Comparison of ENCODE assay signal across 10 cellular contexts in genomic region chr3:79767953-79768282, GRCh38. TPM values are rescaled to one million over a fixed set of nuclear protein-coding genes. Genes with fewer than 3 reads are reported as not detected.
DNase-seq lines count a peak whose midpoint lies in the region; ATAC-seq and TF ChIP-seq lines count a peak whose summit lies in the region.
"Had no signal": no experiment of that assay in that cellular context is flagged by ENCODE, and none has a peak within 500 bp of the region (broad histone marks: within the 10 kb centered on the region; RNA-seq: fewer than 3 reads in every experiment).

TSS of gene ROBO1 (minus strand) at chr3:79767998.

- H3K9ac ChIP-seq in H9 (ENCODE audit: extremely low read depth, insufficient read length, low read length) = no peak within 1 kb of the TSS
- H3K9ac ChIP-seq in SK-N-SH = no peak within 1 kb of the TSS

- CTCF ChIA-PET in SK-N-SH (lab: Yijun Ruan, JAX) = interaction anchor here (0.7 to 0.8 kb wide), 2 partner anchors 9 to 110 kb away, joined by 3 to 4 read pairs; no protein-coding TSS in a partner anchor
- CTCF ChIA-PET in activated naive CD4-positive, alpha-beta T cell treated with anti-CD3 and anti-CD28 coated beads, Interleukin-2, amount 10 ng/mL, durations not matched to agents 7 days and 5 days (lab: Charles Lee) = no interaction called here

- H3K4me1 ChIP-seq in H9 (ENCODE audit: insufficient read depth, low read length) (peaks cover 2% of the 10 kb centered on the region; the same call in 1 of the 2 replicates), SK-N-SH (ENCODE audit: control insufficient read depth in 1 of 2, insufficient read depth in 2 of 2, low read depth in 1 of 2, low read length in 1 of 2) (peaks cover 0 to 8% of the 10 kb centered on the region in 2 experiments; a peak in 1 of 4 replicates)

- no peaks in the 10 kb centered on the region for H3K79me1 ChIP-seq in H9 (ENCODE audit: insufficient read depth, low read depth, low read length, poor library complexity, severe bottlenecking)

- H3K27ac Mint-ChIP-seq in H9 (no peak within 1 kb of the TSS), T-helper 17 cell (no peak within 1 kb of the TSS)
- no peak within 1 kb of the TSS for H3K27ac Mint-ChIP-seq in activated naive CD4-positive, alpha-beta T cell treated with anti-CD3 and anti-CD28 coated beads, Interleukin-2, amount 10 ng/mL, durations not matched to agents 7 days and 5 days
- H3K27ac Mint-ChIP-seq: activated naive CD4-positive, alpha-beta T cell treated with anti-CD3 and anti-CD28 coated beads for 36 hours had no signal

- H3K14ac ChIP-seq in H9 (ENCODE audit: insufficient read depth, low read length) = no peak within 1 kb of the TSS; the same call in 1 of the 2 replicates

- TF ChIP-seq EP300 in SK-N-SH (IDR thresholded peaks at IDR 0.05; ENCODE audit: borderline replicate concordance in 1 of 2, low read depth in 1 of 2, low read length in 1 of 2) = no peak

- H4K91ac ChIP-seq in H9 (ENCODE audit: insufficient read length, low read depth, low read length) = no peak within 1 kb of the TSS

- TF ChIP-seq RAD21 in SK-N-SH (IDR thresholded peaks at IDR 0.05; ENCODE audit: low read length) = no peak

- no peaks in the 10 kb centered on the region for H3K9me3 ChIP-seq in H9 (ENCODE audit: control insufficient read depth, low read depth, low read length)
- no peaks in the 10 kb centered on the region for H3K9me3 ChIP-seq in SK-N-SH
- peaks cover 3% of the 10 kb centered on the region for H3K9me3 ChIP-seq in T-helper 17 cell (ENCODE audit: control insufficient read depth, low read length, poor library complexity, severe bottlenecking)

- H4K5ac ChIP-seq in H9 (ENCODE audit: insufficient read length, low read depth, low read length) = no peak within 1 kb of the TSS

- no peak within 1 kb of the TSS for H3K27ac ChIP-seq in H9 (ENCODE audit: insufficient read length, low read depth, low read length)
- no peak within 1 kb of the TSS for H3K27ac ChIP-seq in SK-N-SH (ENCODE audit: low read depth in 2 of 2, low read length in 1 of 2)

- no peak within 1 kb of the TSS for H3K18ac ChIP-seq in H9 (ENCODE audit: insufficient read length, low read depth, low read length)

- H3K4me2 ChIP-seq in H9 (ENCODE audit: insufficient read depth, insufficient read length, low read length) = peak within 1 kb of the TSS; percentile 96
- peak within 1 kb of the TSS; percentile 47 for H3K4me2 ChIP-seq in SK-N-SH

- H4K20me1 ChIP-seq in H9 (ENCODE audit: control insufficient read depth, insufficient read depth, insufficient read length) (no peaks in the 10 kb centered on the region), SK-N-SH (ENCODE audit: insufficient read depth) (no peaks in the 10 kb centered on the region)

- H3K4ac ChIP-seq in H9 (ENCODE audit: low read depth, low read length) = no peak within 1 kb of the TSS

- peak within 1 kb of the TSS; percentile 50 to 51 for H3K4me3 ChIP-seq in SK-N-SH (ENCODE audit: low read depth in 2 of 2, low read length in 1 of 2)
- H3K4me3 ChIP-seq: K562 had no signal

- no peak within 1 kb of the TSS for H3T11ph ChIP-seq in H9 (ENCODE audit: low read length)

- no peak within 1 kb of the TSS for H3K56ac ChIP-seq in H9 (ENCODE audit: insufficient read length, low read depth, low read length)

- H3F3A ChIP-seq in SK-N-SH (replicated peaks; ENCODE audit: insufficient read depth) = peaks cover 11% of the 10 kb centered on the region

- no peak within 1 kb of the TSS for H4K8ac ChIP-seq in H9 (replicated peaks; ENCODE audit: insufficient read length, low read depth, low read length)

- H3K27me3 ChIP-seq in H9 (ENCODE audit: insufficient read depth, low read length) (peaks cover 20% of the 10 kb centered on the region; the same call in 1 of the 2 replicates), SK-N-SH (ENCODE audit: insufficient read depth) (peaks cover 28% of the 10 kb centered on the region; the same call in 1 of the 2 replicates)

- no CpG with 5 or more reads among the region's 11 CpGs for WGBS in H9 (ENCODE audit: extremely low coverage, insufficient read length, low lambda C conversion rate)
- WGBS in SK-N-SH (ENCODE audit: low lambda C conversion rate) = 2% methylated on average over 11 of the region's 11 CpGs

- no peak within 1 kb of the TSS for H3K4me3 Mint-ChIP-seq in H9
- no peak within 1 kb of the TSS for H3K4me3 Mint-ChIP-seq in T-helper 17 cell
- H3K4me3 Mint-ChIP-seq in activated naive CD4-positive, alpha-beta T cell treated with anti-CD3 and anti-CD28 coated beads, Interleukin-2, amount 10 ng/mL, durations not matched to agents 7 days and 5 days = no peak within 1 kb of the TSS
- H3K4me3 Mint-ChIP-seq: activated naive CD4-positive, alpha-beta T cell treated with anti-CD3 and anti-CD28 coated beads for 36 hours had no signal

- TF ChIP-seq CTCF in H9 (conservative IDR thresholded peaks at IDR 0.05) = no peak
- no peak for TF ChIP-seq CTCF in SK-N-SH (IDR thresholded peaks at IDR 0.05)

- H2BK120ac ChIP-seq in H9 (ENCODE audit: low read depth, low read length, poor library complexity, severe bottlenecking) = no peak within 1 kb of the TSS

- H2BK20ac ChIP-seq in H9 (ENCODE audit: low read depth, low read length, poor library complexity, severe bottlenecking) = no peak within 1 kb of the TSS

- H3K4me1 Mint-ChIP-seq in H9 (peaks cover 11 to 13% of the 10 kb centered on the region in 2 experiments), T-helper 17 cell (no peaks in the 10 kb centered on the region)
- H3K4me1 Mint-ChIP-seq in activated naive CD4-positive, alpha-beta T cell treated with anti-CD3 and anti-CD28 coated beads, Interleukin-2, amount 10 ng/mL, durations not matched to agents 7 days and 5 days = no peaks in the 10 kb centered on the region

- no peak within 1 kb of the TSS for H2BK15ac ChIP-seq in H9 (ENCODE audit: low read depth, low read length)

- no peak within 1 kb of the TSS for H2BK5ac ChIP-seq in H9 (ENCODE audit: insufficient read length, low read length)

- no peaks in the 10 kb centered on the region for H3K9me2 ChIP-seq in SK-N-SH

- peaks cover 20% of the 10 kb centered on the region for H3K23me2 ChIP-seq in H9 (ENCODE audit: insufficient read length, low read depth, low read length, poor library complexity, severe bottlenecking)

- intact Hi-C loops in head of caudate nucleus (cut with DNase I) = no loop called here

- H3K79me2 ChIP-seq in H9 (ENCODE audit: insufficient read depth, low read length) (no peaks in the 10 kb centered on the region), SK-N-SH (ENCODE audit: insufficient read depth) (no peaks in the 10 kb centered on the region)

- no peak for ATAC-seq in T-helper 17 cell
- ATAC-seq: K562 had no signal

- H3K23ac ChIP-seq in H9 (ENCODE audit: insufficient read length, low read depth, low read length) = no peak within 1 kb of the TSS

- H3K36me3 Mint-ChIP-seq in H9 (ENCODE audit: insufficient read depth in 1 of 3, low read depth in 3 of 3) = no peaks in the 10 kb centered on the region
- no peaks in the 10 kb centered on the region for H3K36me3 Mint-ChIP-seq in T-helper 17 cell (ENCODE audit: low read depth)
- H3K36me3 Mint-ChIP-seq in activated naive CD4-positive, alpha-beta T cell treated with anti-CD3 and anti-CD28 coated beads, Interleukin-2, amount 10 ng/mL, durations not matched to agents 7 days and 5 days = no peaks in the 10 kb centered on the region

- H2AFZ ChIP-seq in H9 (ENCODE audit: low read length) (no peak within 1 kb of the TSS), SK-N-SH (ENCODE audit: low read depth) (no peak within 1 kb of the TSS; the same call in 1 of the 2 replicates)

- H3K36me3 ChIP-seq in SK-N-SH (replicated peaks in 1 of 2; ENCODE audit: control insufficient read depth in 1 of 2, insufficient read depth in 2 of 2, low read length in 1 of 2) = no peaks in the 10 kb centered on the region

- peaks cover under 1% of the 10 kb centered on the region in 2 experiments; a peak in 1 of 5 replicates for H3K9me3 Mint-ChIP-seq in H9
- H3K9me3 Mint-ChIP-seq in activated naive CD4-positive, alpha-beta T cell treated with anti-CD3 and anti-CD28 coated beads, Interleukin-2, amount 10 ng/mL, durations not matched to agents 7 days and 5 days = peaks cover 4% of the 10 kb centered on the region
- H3K9me3 Mint-ChIP-seq: activated naive CD4-positive, alpha-beta T cell treated with anti-CD3 and anti-CD28 coated beads for 36 hours had no signal

- POLR2A ChIA-PET in SK-N-SH (lab: Yijun Ruan, JAX) = no interaction called here

- peaks cover 2% of the 10 kb centered on the region for H3K27me3 Mint-ChIP-seq in H9 (ENCODE audit: low read depth)
- H3K27me3 Mint-ChIP-seq in T-helper 17 cell = no peaks in the 10 kb centered on the region
- no peaks in the 10 kb centered on the region for H3K27me3 Mint-ChIP-seq in activated naive CD4-positive, alpha-beta T cell treated with anti-CD3 and anti-CD28 coated beads, Interleukin-2, amount 10 ng/mL, durations not matched to agents 7 days and 5 days

- no peak within 1 kb of the TSS for H2BK12ac ChIP-seq in H9 (ENCODE audit: insufficient read length, low read depth, low read length)

- DNase-seq in H9 = peak; percentile 32
- peak; percentile 59 for DNase-seq in SK-N-SH
- DNase-seq in head of caudate nucleus = peak in 34 of 42 donors; percentile 8 to 81 (median 48)
- peak; percentile 17 for DNase-seq in putamen (ENCODE audit: low spot score)
- DNase-seq in D341Med (ENCODE audit: low spot score) = no peak
- DNase-seq in stimulated activated CD4-positive, alpha-beta T cell treated with anti-CD3 and anti-CD28 coated beads, Interleukin-2, amount 100 ng/mL, for 48 hours = no peak
- no peak for DNase-seq in T-helper 17 cell
- DNase-seq in activated naive CD4-positive, alpha-beta T cell treated with anti-CD3 and anti-CD28 coated beads, Interleukin-2, amount 10 ng/mL, durations not matched to agents 7 days and 5 days = no peak
- DNase-seq: activated naive CD4-positive, alpha-beta T cell treated with anti-CD3 and anti-CD28 coated beads for 36 hours had no signal

- H2AK5ac ChIP-seq in H9 (ENCODE audit: insufficient read length, low read length) = no peak within 1 kb of the TSS

TF ChIP-seq in SK-N-SH, 30 proteins besides CTCF, POLR2A, EP300 and RAD21:
- no peak for TF ChIP-seq YY1 (IDR thresholded peaks at IDR 0.05; ENCODE audit: low read depth)
- no peak for TF ChIP-seq SMC3 (IDR thresholded peaks at IDR 0.05; ENCODE audit: low read depth, low read length)
- no peak for TF ChIP-seq IRF3 (IDR thresholded peaks at IDR 0.05; ENCODE audit: low read depth, low read length)
- TF ChIP-seq MXI1 (IDR thresholded peaks at IDR 0.05; ENCODE audit: low read depth, low read length) = peak; percentile 26; the same call in 1 of the 2 replicates

RNA-seq across cellular contexts. Expression of gene ROBO1, which starts in this region (rescaled TPM):
- total RNA-seq in H9 (2021) (62.2 and 62.7 TPM in 2 replicates), T-helper 17 cell (not detected)
- 22.2 and 22.7 TPM in 2 replicates for polyA plus RNA-seq in SK-N-SH (2012; rRNA removed)
- polyA plus RNA-seq in SK-N-SH (2012; cell fraction: cytosol; rRNA removed) = 30.7 and 32.6 TPM in 2 replicates
- polyA plus RNA-seq in SK-N-SH (2012; cell fraction: nucleus; rRNA removed) = 17.7 and 29.2 TPM in 2 replicates

Comparison
In these comparisons a context has a peak if more than half of its experiments do, and no peak if none do; other contexts are left out.
1. RNA of gene ROBO1 (total RNA-seq): 62.2 to 62.7 TPM in H9; not detected in T-helper 17 cell; every median in the first group is over 10 times any median in the second.
2. DNase-seq: peak in H9 (single experiment), SK-N-SH (single experiment), head of caudate nucleus (34 of 42) and putamen (single experiment); none in D341Med (single experiment), stimulated activated CD4-positive, alpha-beta T cell treated with anti-CD3 and anti-CD28 coated beads, Interleukin-2, amount 100 ng/mL, for 48 hours (0 of 2), T-helper 17 cell (0 of 3) and activated naive CD4-positive, alpha-beta T cell treated with anti-CD3 and anti-CD28 coated beads, Interleukin-2, amount 10 ng/mL, durations not matched to agents 7 days and 5 days (single experiment).